In the genomic region with DNA sequence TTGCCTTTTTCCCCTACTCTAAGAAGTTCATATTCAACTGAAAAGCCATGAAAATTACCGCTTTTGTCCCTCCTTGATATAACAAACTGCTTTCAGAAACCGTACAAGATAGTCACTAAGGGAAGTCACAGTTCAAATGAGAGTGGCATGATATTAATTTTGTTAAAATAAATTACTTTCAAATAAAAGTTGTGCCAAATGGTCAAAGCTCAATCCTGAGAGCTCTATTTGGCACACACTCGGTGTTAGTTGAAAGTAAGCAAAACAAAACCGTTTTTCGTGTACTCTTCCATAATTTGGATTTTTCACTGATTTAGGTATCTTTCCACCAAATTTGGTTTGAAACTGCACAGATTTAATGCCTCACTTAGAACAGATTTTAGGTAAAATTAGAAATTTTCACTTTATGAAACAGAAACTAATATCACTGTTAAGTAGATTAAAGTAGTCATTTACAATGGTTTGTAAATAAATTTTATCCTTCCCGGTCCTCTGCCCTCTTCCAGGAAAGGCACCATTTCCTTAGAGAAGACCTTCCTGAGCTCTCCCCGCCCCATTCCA, we compare ENCODE assay signal across 8 cellular contexts. TPM values are rescaled to one million over a fixed set of nuclear protein-coding genes. Genes with fewer than 3 reads are reported as not detected.
A peak's percentile ranks its signal among the peaks of the same experiment; 100 is the strongest.
DNase-seq lines count a peak whose midpoint lies in the region; TF ChIP-seq lines count a peak whose summit lies in the region.

No MANE protein-coding gene starts in this region.

- peak overlapping the region; percentile 49 for H3K27ac ChIP-seq in H9 (ENCODE audit: insufficient read length, low read depth, low read length)
- peak overlapping the region in 19 of 21 experiments; percentile 87 to 98 (median 92) for H3K27ac ChIP-seq in skin epidermis

- H3K14ac ChIP-seq in H9 (ENCODE audit: insufficient read depth, low read length), result no peak overlapping the region

- H2BK12ac ChIP-seq in H9 (ENCODE audit: insufficient read length, low read depth, low read length), result no peak overlapping the region

- H3K18ac ChIP-seq in H9 (ENCODE audit: insufficient read length, low read depth, low read length), result no peak overlapping the region

- peaks cover 21% of the 10 kb centered on the region in 2 experiments for H3K4me1 Mint-ChIP-seq in H9
- peaks cover 11% of the 10 kb centered on the region for H3K4me1 Mint-ChIP-seq in glutamatergic neuron (ENCODE audit: low read depth, unreplicated experiment)

- H2BK120ac ChIP-seq in H9 (ENCODE audit: low read depth, low read length, poor library complexity, severe bottlenecking), result no peak overlapping the region

- no peaks in the 10 kb centered on the region for H4K20me1 ChIP-seq in H9 (ENCODE audit: control insufficient read depth, insufficient read depth, insufficient read length)

- H3K79me1 ChIP-seq in H9 (ENCODE audit: insufficient read depth, low read depth, low read length, poor library complexity, severe bottlenecking), result peaks cover 6% of the 10 kb centered on the region

- H2BK5ac ChIP-seq in H9 (ENCODE audit: insufficient read length, low read length), result no peak overlapping the region

- H3K9me3 Mint-ChIP-seq in H9, result no peaks in the 10 kb centered on the region
- peaks cover 10% of the 10 kb centered on the region for H3K9me3 Mint-ChIP-seq in glutamatergic neuron (ENCODE audit: unreplicated experiment)

- H4K8ac ChIP-seq in H9 (replicated peaks; ENCODE audit: insufficient read length, low read depth, low read length), result no peak overlapping the region

- H3K4me3 ChIP-seq in WI38 (ENCODE audit: low read depth, low read length), result peak overlapping the region; percentile 93
- peak overlapping the region; percentile 50 to 79 (median 63) for H3K4me3 ChIP-seq in skin epidermis

- no peak overlapping the region for H2AK5ac ChIP-seq in H9 (ENCODE audit: insufficient read length, low read length)

- H3K9me3 ChIP-seq in H9 (ENCODE audit: control insufficient read depth, low read depth, low read length), result no peaks in the 10 kb centered on the region

- no peak overlapping the region for H4K91ac ChIP-seq in H9 (ENCODE audit: insufficient read length, low read depth, low read length)

- H3K27ac Mint-ChIP-seq in H9, result peak overlapping the region; percentile 88 to 97 (median 95); a peak in 5 of 7 replicates
- H3K27ac Mint-ChIP-seq in glutamatergic neuron (ENCODE audit: unreplicated experiment), result peak overlapping the region; percentile 95

- H3K36me3 Mint-ChIP-seq in H9 (ENCODE audit: insufficient read depth in 1 of 3, low read depth in 3 of 3) (peaks cover 0 to 9% (median 3%) of the 10 kb centered on the region in 3 experiments; a peak in 4 of 7 replicates), glutamatergic neuron (ENCODE audit: unreplicated experiment) (no peaks in the 10 kb centered on the region)

- no peak for TF ChIP-seq CTCF in H9 (conservative IDR thresholded peaks at IDR 0.05)
- TF ChIP-seq CTCF in WI38 (IDR thresholded peaks at IDR 0.05; ENCODE audit: low read depth, low read length), result no peak
- no peak for TF ChIP-seq CTCF in glutamatergic neuron (IDR thresholded peaks at IDR 0.05; ENCODE audit: partially characterized antibody, unreplicated experiment)

- H2BK20ac ChIP-seq in H9 (ENCODE audit: low read depth, low read length, poor library complexity, severe bottlenecking), result no peak overlapping the region

- H3K27me3 Mint-ChIP-seq in H9 (ENCODE audit: low read depth) (no peaks in the 10 kb centered on the region), glutamatergic neuron (ENCODE audit: unreplicated experiment) (peaks cover 1% of the 10 kb centered on the region)

- H3K56ac ChIP-seq in H9 (ENCODE audit: insufficient read length, low read depth, low read length), result no peak overlapping the region

- no peaks in the 10 kb centered on the region for H3K27me3 ChIP-seq in H9 (ENCODE audit: insufficient read depth, low read length)

- no peak overlapping the region for H3T11ph ChIP-seq in H9 (ENCODE audit: low read length)

- H3K4me3 Mint-ChIP-seq in H9 (peak overlapping the region; percentile 85 to 90), glutamatergic neuron (ENCODE audit: unreplicated experiment) (peak overlapping the region; percentile 98)

- no peak overlapping the region for H2BK15ac ChIP-seq in H9 (ENCODE audit: low read depth, low read length)

- H4K5ac ChIP-seq in H9 (ENCODE audit: insufficient read length, low read depth, low read length), result no peak overlapping the region

- H3K79me2 ChIP-seq in H9 (ENCODE audit: insufficient read depth, low read length), result peaks cover 4% of the 10 kb centered on the region; the same call in 1 of the 2 replicates

- no CpG with 5 or more reads among the region's 7 CpGs for WGBS in H9 (ENCODE audit: extremely low coverage, insufficient read length, low lambda C conversion rate)

- H3K4me2 ChIP-seq in H9 (ENCODE audit: insufficient read depth, insufficient read length, low read length), result peak overlapping the region; percentile 64

- DNase-seq in H9, result no peak
- DNase-seq in glutamatergic neuron, result no peak
- DNase-seq in stimulated activated CD4-positive, alpha-beta T cell treated with anti-CD3 and anti-CD28 coated beads, Interleukin-1b, Interleukin-23, amount 100 ng/mL, for 48 hours, result no peak
- no peak for DNase-seq in NCI-H82 (lab: John Stamatoyannopoulos, UW)
- DNase-seq in LoVo (ENCODE audit: low spot score), result no peak
- no peak for DNase-seq in NCI-H1105 treated with DMSO at 0.1 percent for 48 hours (lab: John Stamatoyannopoulos, UW)

- H2AFZ ChIP-seq in H9 (ENCODE audit: low read length), result no peak overlapping the region

- no peaks in the 10 kb centered on the region for H3K4me1 ChIP-seq in H9 (ENCODE audit: insufficient read depth, low read length)

- no peak overlapping the region for H3K4ac ChIP-seq in H9 (ENCODE audit: low read depth, low read length)

- peaks cover 4% of the 10 kb centered on the region for H3K23me2 ChIP-seq in H9 (ENCODE audit: insufficient read length, low read depth, low read length, poor library complexity, severe bottlenecking)

- peak overlapping the region; percentile 76 for H3K9ac ChIP-seq in H9 (ENCODE audit: extremely low read depth, insufficient read length, low read length)

- H3K23ac ChIP-seq in H9 (ENCODE audit: insufficient read length, low read depth, low read length), result no peak overlapping the region

RNA-seq across cellular contexts. Expression of a gene that starts 0.7 kb away (rescaled TPM):
- total RNA-seq in H9 (2021) (21.9 and 23.8 TPM in 2 replicates), glutamatergic neuron (ENCODE audit: unreplicated experiment) (17.1 TPM)
